In the genomic region with DNA sequence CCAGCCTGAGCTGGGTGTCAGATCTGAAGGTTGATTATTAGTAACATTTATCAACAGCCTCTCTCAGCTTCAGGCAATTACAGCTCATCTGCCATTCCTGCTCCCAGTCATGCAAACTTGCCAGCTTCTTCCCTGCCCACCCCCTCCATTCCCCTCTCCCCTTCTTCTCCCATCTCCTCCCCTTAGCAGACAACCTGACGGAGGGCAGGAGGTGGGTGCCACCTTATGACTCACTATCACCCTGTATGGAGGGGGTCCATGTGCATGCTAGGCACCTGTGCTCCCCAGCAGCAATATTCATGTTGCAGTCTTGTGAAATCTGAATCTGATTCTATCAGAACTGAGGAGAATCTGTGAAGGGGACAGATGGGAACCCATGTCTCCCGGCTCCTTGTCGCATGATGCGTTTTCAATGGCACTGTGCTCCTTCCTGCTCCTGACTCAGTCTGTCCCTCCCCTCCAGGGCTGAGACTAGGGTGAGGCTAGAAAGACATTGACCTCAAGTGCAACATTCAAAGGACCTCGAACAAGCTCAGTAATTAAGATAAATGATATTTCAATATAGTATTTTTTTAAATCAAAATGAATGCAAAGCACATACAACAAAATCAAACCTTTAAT, we compare ENCODE assay signal across 25 cellular contexts. TPM values are rescaled to one million over a fixed set of nuclear protein-coding genes. Genes with fewer than 3 reads are reported as not detected.
DNase-seq lines count a peak whose midpoint lies in the region; ATAC-seq and TF ChIP-seq lines count a peak whose summit lies in the region.
"Had no signal": no experiment of that assay in that cellular context is flagged by ENCODE, and none has a peak within 500 bp of the region (broad histone marks: within the 10 kb centered on the region; RNA-seq: fewer than 3 reads in every experiment).

No MANE protein-coding gene starts in this region.

- TF ChIP-seq CTCF in activated CD8-positive, alpha-beta T cell treated with anti-CD3 and anti-CD28 coated beads for 36 hours (IDR thresholded peaks at IDR 0.05), result no peak
- TF ChIP-seq CTCF in chondrocyte (IDR thresholded peaks at IDR 0.05), result no peak
- TF ChIP-seq CTCF in neural cell (IDR thresholded peaks at IDR 0.05; ENCODE audit: poor library complexity, severe bottlenecking), result no peak
- TF ChIP-seq CTCF in testis (IDR thresholded peaks at IDR 0.05), result no peak

- H3K4me1 ChIP-seq in testis, result peaks cover 26% of the 10 kb centered on the region
- H3K4me1 ChIP-seq: Caco-2 had no signal

- H3K4me3 ChIP-seq in neural cell (ENCODE audit: low read length) (peak overlapping the region; percentile 30), testis (no peak overlapping the region)
- H3K4me3 ChIP-seq: BLaER1 treated with 17β-estradiol and CSF1 and Interleukin-3, amounts not matched to agents 10 nM and 100 nM; GM12878; GM23248; Peyer's patch had no signal

- H4K20me1 ChIP-seq in neural cell (ENCODE audit: insufficient read depth), result no peaks in the 10 kb centered on the region
- H4K20me1 ChIP-seq: BLaER1 treated with 17β-estradiol and CSF1 and Interleukin-3, amounts not matched to agents 10 nM and 100 nM had no signal

- CTCF ChIA-PET in activated CD8-positive, alpha-beta T cell treated with anti-CD3 and anti-CD28 coated beads, Interleukin-2, amount 10 ng/mL, durations not matched to agents 7 days and 5 days (lab: Charles Lee), result interaction anchor here (1.2 to 6.8 kb wide), 4 partner anchors 13 to 64 kb away, joined by 3 to 93 read pairs (median 16); no protein-coding TSS in a partner anchor
- CTCF ChIA-PET in activated CD8-positive, alpha-beta T cell treated with anti-CD3 and anti-CD28 coated beads for 36 hours (lab: Charles Lee), result interaction anchor here (1.3 to 7.7 kb wide), 10 partner anchors 8 to 64 kb away, joined by 3 to 120 read pairs (median 9); no protein-coding TSS in a partner anchor

- WGBS in testis, 2 donors, result 78 to 83% methylated on average over 5 of the region's 5 CpGs

- H3K27me3 Mint-ChIP-seq in activated CD8-positive, alpha-beta T cell treated with anti-CD3 and anti-CD28 coated beads, Interleukin-2, amount 10 ng/mL, durations not matched to agents 7 days and 5 days (ENCODE audit: low read depth), result peaks cover 5% of the 10 kb centered on the region
- H3K27me3 Mint-ChIP-seq in activated CD8-positive, alpha-beta T cell treated with anti-CD3 and anti-CD28 coated beads for 36 hours, result peaks cover 15% of the 10 kb centered on the region
- peaks cover 45% of the 10 kb centered on the region for H3K27me3 Mint-ChIP-seq in chondrocyte (ENCODE audit: low read depth)

- TF ChIP-seq POLR2A in testis (IDR thresholded peaks at IDR 0.05), result no peak

- no peak for ATAC-seq in activated CD8-positive, alpha-beta T cell treated with anti-CD3 and anti-CD28 coated beads, Interleukin-2, amount 10 ng/mL, durations not matched to agents 7 days and 5 days
- no peak for ATAC-seq in activated CD8-positive, alpha-beta T cell treated with anti-CD3 and anti-CD28 coated beads for 36 hours
- no peak for ATAC-seq in GM21360 (IDR thresholded peaks at IDR 0.05; ENCODE audit: unreplicated experiment)
- no peak for ATAC-seq in HG02973 (IDR thresholded peaks at IDR 0.05; ENCODE audit: unreplicated experiment)
- ATAC-seq: GM12878 had no signal

- peak overlapping the region; percentile 39 for H3K4me2 ChIP-seq in neural cell (ENCODE audit: low read length)
- H3K4me2 ChIP-seq: BLaER1 treated with 17β-estradiol and CSF1 and Interleukin-3, amounts not matched to agents 10 nM and 100 nM had no signal

- H3K27me3 ChIP-seq in neural cell (ENCODE audit: insufficient read depth, low read depth, low read length), result no peaks in the 10 kb centered on the region
- H3K27me3 ChIP-seq in testis, result no peaks in the 10 kb centered on the region
- H3K27me3 ChIP-seq: BLaER1 treated with 17β-estradiol and CSF1 and Interleukin-3, amounts not matched to agents 10 nM and 100 nM; Peyer's patch had no signal

- H3K27ac ChIP-seq in neural cell (ENCODE audit: low read length) (peak overlapping the region; percentile 45), testis (peak overlapping the region; percentile 12 to 55), substantia nigra (ENCODE audit: low read depth, low read length, poor library complexity, severe bottlenecking) (no peak overlapping the region)
- H3K27ac ChIP-seq: BLaER1 treated with 17β-estradiol and CSF1 and Interleukin-3, amounts not matched to agents 10 nM and 100 nM; GM23248; Peyer's patch had no signal

- intact Hi-C loops in activated CD8-positive, alpha-beta T cell treated with anti-CD3 and anti-CD28 coated beads for 36 hours (cut with micrococcal nuclease), result loop anchor here (5.0 kb wide), 1 partner anchor 58 kb away; no protein-coding TSS in a partner anchor
- intact Hi-C loops in testis (cut with DNase I; ENCODE audit: low total_unique reads), result no loop called here

- H3K4me1 Mint-ChIP-seq in activated CD8-positive, alpha-beta T cell treated with anti-CD3 and anti-CD28 coated beads, Interleukin-2, amount 10 ng/mL, durations not matched to agents 7 days and 5 days (ENCODE audit: low read depth), result peaks cover 2% of the 10 kb centered on the region
- H3K4me1 Mint-ChIP-seq in activated CD8-positive, alpha-beta T cell treated with anti-CD3 and anti-CD28 coated beads for 36 hours (ENCODE audit: low read depth), result peaks cover 2% of the 10 kb centered on the region
- H3K4me1 Mint-ChIP-seq in chondrocyte (ENCODE audit: low read depth), result peaks cover 13% of the 10 kb centered on the region

- H3K9me2 ChIP-seq in neural cell (ENCODE audit: insufficient read depth, low read length), result no peaks in the 10 kb centered on the region

- no peak overlapping the region for H2AFZ ChIP-seq in neural cell (ENCODE audit: low read depth, low read length)
- H2AFZ ChIP-seq: GM23248 had no signal

- no peak overlapping the region for H3K4me3 Mint-ChIP-seq in activated CD8-positive, alpha-beta T cell treated with anti-CD3 and anti-CD28 coated beads, Interleukin-2, amount 10 ng/mL, durations not matched to agents 7 days and 5 days
- H3K4me3 Mint-ChIP-seq in activated CD8-positive, alpha-beta T cell treated with anti-CD3 and anti-CD28 coated beads for 36 hours, result no peak overlapping the region
- no peak overlapping the region for H3K4me3 Mint-ChIP-seq in chondrocyte (ENCODE audit: unreplicated experiment)
- H3K4me3 Mint-ChIP-seq: CD4-positive, alpha-beta memory T cell; H9; HFFc6 had no signal

- H3K36me3 ChIP-seq in neural cell (ENCODE audit: insufficient read depth, low read length) (no peaks in the 10 kb centered on the region), testis (ENCODE audit: low read depth, missing control alignments) (no peaks in the 10 kb centered on the region)
- H3K36me3 ChIP-seq: BLaER1 treated with 17β-estradiol and CSF1 and Interleukin-3, amounts not matched to agents 10 nM and 100 nM; Peyer's patch had no signal

- H3K9ac ChIP-seq in neural cell (ENCODE audit: low read length), result peak overlapping the region; percentile 26
- H3K9ac ChIP-seq: BLaER1 treated with 17β-estradiol and CSF1 and Interleukin-3, amounts not matched to agents 10 nM and 100 nM; GM23248 had no signal

- no peaks in the 10 kb centered on the region for H3K9me3 ChIP-seq in neural cell (ENCODE audit: low read length)
- H3K9me3 ChIP-seq in testis, result no peaks in the 10 kb centered on the region
- H3K9me3 ChIP-seq: BLaER1 treated with 17β-estradiol and CSF1 and Interleukin-3, amounts not matched to agents 10 nM and 100 nM; Caco-2; Peyer's patch had no signal

- no peak for TF ChIP-seq RAD21 in neural cell (conservative IDR thresholded peaks at IDR 0.05)

- no peaks in the 10 kb centered on the region for H3F3A ChIP-seq in neural cell (ENCODE audit: insufficient read depth, low read length, poor library complexity, severe bottlenecking)

- POLR2A ChIA-PET in activated CD8-positive, alpha-beta T cell treated with anti-CD3 and anti-CD28 coated beads, Interleukin-2, amount 10 ng/mL, durations not matched to agents 7 days and 5 days (lab: Charles Lee), result interaction anchor here (0.6 kb wide), 1 partner anchor 34 kb away, joined by 5 read pairs; no protein-coding TSS in a partner anchor
- POLR2A ChIA-PET in activated CD8-positive, alpha-beta T cell treated with anti-CD3 and anti-CD28 coated beads for 36 hours (lab: Charles Lee), result no interaction called here

- H3K9me3 Mint-ChIP-seq in activated CD8-positive, alpha-beta T cell treated with anti-CD3 and anti-CD28 coated beads, Interleukin-2, amount 10 ng/mL, durations not matched to agents 7 days and 5 days (ENCODE audit: insufficient read depth), result no peaks in the 10 kb centered on the region
- no peaks in the 10 kb centered on the region for H3K9me3 Mint-ChIP-seq in activated CD8-positive, alpha-beta T cell treated with anti-CD3 and anti-CD28 coated beads for 36 hours
- H3K9me3 Mint-ChIP-seq in chondrocyte (ENCODE audit: low read depth), result no peaks in the 10 kb centered on the region
- H3K9me3 Mint-ChIP-seq: CD4-positive, alpha-beta memory T cell; H9; HFFc6 had no signal

- H3K79me2 ChIP-seq in neural cell (replicated peaks; ENCODE audit: insufficient read depth, low read length), result peaks cover 16% of the 10 kb centered on the region

- no peaks in the 10 kb centered on the region for H3K36me3 Mint-ChIP-seq in activated CD8-positive, alpha-beta T cell treated with anti-CD3 and anti-CD28 coated beads, Interleukin-2, amount 10 ng/mL, durations not matched to agents 7 days and 5 days (ENCODE audit: low read depth)
- H3K36me3 Mint-ChIP-seq in activated CD8-positive, alpha-beta T cell treated with anti-CD3 and anti-CD28 coated beads for 36 hours (ENCODE audit: low read depth), result no peaks in the 10 kb centered on the region
- peaks cover 2% of the 10 kb centered on the region for H3K36me3 Mint-ChIP-seq in chondrocyte (ENCODE audit: low read depth)
- H3K36me3 Mint-ChIP-seq: CD4-positive, alpha-beta memory T cell had no signal

- no peak overlapping the region for H3K27ac Mint-ChIP-seq in activated CD8-positive, alpha-beta T cell treated with anti-CD3 and anti-CD28 coated beads, Interleukin-2, amount 10 ng/mL, durations not matched to agents 7 days and 5 days
- no peak overlapping the region for H3K27ac Mint-ChIP-seq in activated CD8-positive, alpha-beta T cell treated with anti-CD3 and anti-CD28 coated beads for 36 hours
- no peak overlapping the region for H3K27ac Mint-ChIP-seq in chondrocyte (ENCODE audit: unreplicated experiment)
- H3K27ac Mint-ChIP-seq: CD4-positive, alpha-beta memory T cell; H9; HFFc6 had no signal

- peak; percentile 8 for DNase-seq in activated CD8-positive, alpha-beta T cell treated with anti-CD3 and anti-CD28 coated beads, Interleukin-2, amount 10 ng/mL, durations not matched to agents 7 days and 5 days
- no peak for DNase-seq in activated CD8-positive, alpha-beta T cell treated with anti-CD3 and anti-CD28 coated beads for 36 hours
- peak; percentile 37 for DNase-seq in chondrocyte (ENCODE audit: low spot score)
- no peak for DNase-seq in testis
- DNase-seq in substantia nigra (lab: John Stamatoyannopoulos, UW), result no peak
- DNase-seq: 8988T; Caco-2; CD4-positive, alpha-beta memory T cell; DMS 273 treated with DMSO at 0.1 percent for 48 hours; DMS79 treated with DMSO at 0.1 percent for 48 hours; GM23248; H9; HFFc6; Kasumi-1; NCI-H1694; NCI-H2081 treated with DMSO at 0.1 percent for 48 hours; NCI-H510A; NCI-H748 treated with DMSO at 0.1 percent for 48 hours; NK-92 treated with Interleukin-12 subunit alpha and Interleukin-12 subunit beta, amount 100 ng/mL, for 24 hours had no signal

- no peak for TF ChIP-seq EP300 in neural cell (conservative IDR thresholded peaks at IDR 0.05; ENCODE audit: poor library complexity, severe bottlenecking)

RNA-seq across cellular contexts. Expression of gene TUB, which starts 46.3 kb away (rescaled TPM):
- total RNA-seq in activated CD8-positive, alpha-beta T cell treated with anti-CD3 and anti-CD28 coated beads, Interleukin-2, amount 10 ng/mL, durations not matched to agents 7 days and 5 days, result not detected
- under 1 TPM; 0.05 to 0.16 TPM for total RNA-seq in activated CD8-positive, alpha-beta T cell treated with anti-CD3 and anti-CD28 coated beads for 36 hours
- total RNA-seq in chondrocyte (14.1 to 17.2 TPM (median 14.3 TPM) in 3 replicates), testis (10 to 100 TPM; 15.6 to 16.5 TPM)
- polyA plus RNA-seq in neural cell (125 and 130 TPM in 2 replicates), testis (ENCODE audit: insufficient read depth, low read depth, low replicate concordance) (8.9 TPM)
- 180 and 187 TPM in 2 replicates for polyA minus RNA-seq in neural cell
- total RNA-seq: Caco-2, GM12878 had no signal

RNA-seq across cellular contexts. Expression of gene EIF3F, which starts 47.6 kb away (rescaled TPM):
- total RNA-seq in activated CD8-positive, alpha-beta T cell treated with anti-CD3 and anti-CD28 coated beads, Interleukin-2, amount 10 ng/mL, durations not matched to agents 7 days and 5 days, result 100 to 1,000 TPM; 212 to 222 TPM
- total RNA-seq in activated CD8-positive, alpha-beta T cell treated with anti-CD3 and anti-CD28 coated beads for 36 hours, result 100 to 1,000 TPM; 303 to 309 TPM
- 208 to 225 TPM (median 219 TPM) in 3 replicates for total RNA-seq in chondrocyte
- 266 and 270 TPM in 2 replicates for polyA plus RNA-seq in neural cell
- 188 and 231 TPM in 2 replicates for polyA minus RNA-seq in neural cell
- 100 to 1,000 TPM; 287 to 387 TPM for total RNA-seq in testis
- polyA plus RNA-seq in testis (ENCODE audit: insufficient read depth, low read depth, low replicate concordance), result 268 TPM

Comparison
In these comparisons a context has a peak if more than half of its experiments do, and no peak if none do; other contexts are left out.
1. DNase-seq: peak in activated CD8-positive, alpha-beta T cell treated with anti-CD3 and anti-CD28 coated beads, Interleukin-2, amount 10 ng/mL, durations not matched to agents 7 days and 5 days (single experiment) and chondrocyte (single experiment); none in activated CD8-positive, alpha-beta T cell treated with anti-CD3 and anti-CD28 coated beads for 36 hours (single experiment), testis (single experiment) and substantia nigra (0 of 49).
2. RNA of gene TUB, which starts 46.3 kb away (total RNA-seq): 15.6 to 16.5 TPM in testis and 14.1 to 17.2 TPM in chondrocyte; 0.05 to 0.16 TPM in activated CD8-positive, alpha-beta T cell treated with anti-CD3 and anti-CD28 coated beads for 36 hours and not detected in activated CD8-positive, alpha-beta T cell treated with anti-CD3 and anti-CD28 coated beads, Interleukin-2, amount 10 ng/mL, durations not matched to agents 7 days and 5 days; every median in the first group is over 10 times any median in the second.